14 cellular contexts compared by ENCODE assay signal in genomic region chr1:114386129-114387037, GRCh38.
"Had no signal": no experiment of that assay in that cellular context is flagged by ENCODE, and none has a peak within 500 bp of the region (broad histone marks: within the 10 kb centered on the region; RNA-seq: fewer than 3 reads in every experiment).

No MANE protein-coding gene starts in this region.

- DNase-seq: activated CD8-positive, alpha-beta memory T cell treated with anti-CD3 and anti-CD28 coated beads, Interleukin-2, amount 50 U/mL, for 48 hours; activated CD8-positive, alpha-beta T cell treated with anti-CD3 and anti-CD28 coated beads for 36 hours; activated naive CD4-positive, alpha-beta T cell treated with anti-CD3 and anti-CD28 coated beads, Interleukin-2, amount 10 ng/mL, durations not matched to agents 7 days and 5 days; caudate nucleus; colonic mucosa; left cardiac atrium; naive thymus-derived CD4-positive, alpha-beta T cell; posterior cingulate gyrus; right cardiac atrium; substantia nigra; SW 1271; transverse colon had no signal

- H3K4me3 Mint-ChIP-seq: activated CD8-positive, alpha-beta T cell treated with anti-CD3 and anti-CD28 coated beads for 36 hours; activated naive CD4-positive, alpha-beta T cell treated with anti-CD3 and anti-CD28 coated beads, Interleukin-2, amount 10 ng/mL, durations not matched to agents 7 days and 5 days; naive thymus-derived CD4-positive, alpha-beta T cell; stimulated activated memory B cell treated with anti-CD40 and anti-IgM and Interleukin-4, amounts not matched to agents 10 μg/mL and 1 μg/mL and 100 μg/mL, for 72 hours; T-helper 2 cell treated with Interferon-gamma antibody and Interleukin-4, amounts not matched to agents 5 μg/mL and 100 μg/mL, for 36 hours had no signal

- H3K9me3 ChIP-seq: colonic mucosa had no signal

- H3K4me3 ChIP-seq: colonic mucosa, transverse colon had no signal

- H3K4me1 ChIP-seq: colonic mucosa, transverse colon had no signal

- ATAC-seq: activated CD8-positive, alpha-beta T cell treated with anti-CD3 and anti-CD28 coated beads for 36 hours; naive thymus-derived CD4-positive, alpha-beta T cell; stimulated activated memory B cell treated with anti-CD40 and anti-IgM and Interleukin-4, amounts not matched to agents 10 μg/mL and 1 μg/mL and 100 μg/mL, for 72 hours had no signal

- H3K27me3 Mint-ChIP-seq: activated CD8-positive, alpha-beta T cell treated with anti-CD3 and anti-CD28 coated beads for 36 hours; activated naive CD4-positive, alpha-beta T cell treated with anti-CD3 and anti-CD28 coated beads, Interleukin-2, amount 10 ng/mL, durations not matched to agents 7 days and 5 days; stimulated activated memory B cell treated with anti-CD40 and anti-IgM and Interleukin-4, amounts not matched to agents 10 μg/mL and 1 μg/mL and 100 μg/mL, for 72 hours had no signal

- H3K27me3 ChIP-seq: colonic mucosa, transverse colon had no signal

- H3K27ac ChIP-seq: colonic mucosa, transverse colon had no signal

- H3K27ac Mint-ChIP-seq: activated CD8-positive, alpha-beta T cell treated with anti-CD3 and anti-CD28 coated beads for 36 hours; activated naive CD4-positive, alpha-beta T cell treated with anti-CD3 and anti-CD28 coated beads, Interleukin-2, amount 10 ng/mL, durations not matched to agents 7 days and 5 days; naive thymus-derived CD4-positive, alpha-beta T cell; stimulated activated memory B cell treated with anti-CD40 and anti-IgM and Interleukin-4, amounts not matched to agents 10 μg/mL and 1 μg/mL and 100 μg/mL, for 72 hours; T-helper 2 cell treated with Interferon-gamma antibody and Interleukin-4, amounts not matched to agents 5 μg/mL and 100 μg/mL, for 36 hours had no signal

- H3K4me1 Mint-ChIP-seq: activated naive CD4-positive, alpha-beta T cell treated with anti-CD3 and anti-CD28 coated beads, Interleukin-2, amount 10 ng/mL, durations not matched to agents 7 days and 5 days; naive thymus-derived CD4-positive, alpha-beta T cell; stimulated activated memory B cell treated with anti-CD40 and anti-IgM and Interleukin-4, amounts not matched to agents 10 μg/mL and 1 μg/mL and 100 μg/mL, for 72 hours had no signal

- H3K36me3 ChIP-seq: colonic mucosa, transverse colon had no signal
